24 cellular contexts compared by ENCODE assay signal in the genomic region with DNA sequence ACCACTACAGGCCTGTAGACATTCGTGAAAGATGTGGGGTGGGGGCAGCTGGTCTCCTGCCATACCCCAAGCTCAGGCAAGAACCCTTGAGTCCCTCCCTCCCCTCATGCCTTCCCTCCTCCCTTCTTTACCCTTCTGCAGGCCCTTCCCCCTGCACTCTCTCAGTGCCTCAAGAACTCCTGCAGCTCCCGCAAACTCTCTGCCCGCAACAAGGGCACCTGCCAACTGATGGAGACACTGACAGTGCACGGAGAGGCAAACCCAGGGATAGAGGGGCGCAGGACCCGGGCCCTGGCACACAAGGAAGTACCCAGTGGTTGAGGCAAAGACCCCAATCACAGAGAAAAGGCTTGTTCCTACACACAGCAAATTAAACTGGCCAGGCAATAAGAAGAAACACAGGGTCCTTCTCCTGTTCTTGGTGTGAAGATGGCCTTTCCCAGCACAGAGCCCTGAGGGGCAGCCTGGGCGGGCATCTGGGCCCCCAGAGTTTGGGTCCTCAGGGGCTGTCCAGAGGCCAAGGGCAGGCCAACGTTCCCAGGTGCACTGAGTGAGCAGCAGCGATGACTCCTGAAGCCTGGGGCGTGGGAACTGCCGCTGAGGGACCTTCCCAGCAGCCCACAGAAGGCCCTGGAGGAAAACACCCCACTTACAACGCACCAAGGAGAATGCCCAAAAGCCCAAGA. TPM values are rescaled to one million over a fixed set of nuclear protein-coding genes. Genes with fewer than 3 reads are reported as not detected.
"Had no signal": no experiment of that assay in that cellular context is flagged by ENCODE, and none has a peak within 500 bp of the region (broad histone marks: within the 10 kb centered on the region; RNA-seq: fewer than 3 reads in every experiment).

No MANE protein-coding gene starts in this region.

- H3K9me3 Mint-ChIP-seq: activated naive CD4-positive, alpha-beta T cell treated with anti-CD3 and anti-CD28 coated beads, Interleukin-2, amount 50 U/mL, for 72 hours; activated T-cell treated with anti-CD3 and anti-CD28 coated beads, Interleukin-2, amount 50 U/mL, for 4 hours; T-cell had no signal

- H3K27ac Mint-ChIP-seq: activated CD4-positive, alpha-beta T cell treated with anti-CD3 and anti-CD28 coated beads for 36 hours; activated CD8-positive, alpha-beta T cell treated with anti-CD3 and anti-CD28 coated beads, Interleukin-2, amount 10 ng/mL, durations not matched to agents 7 days and 5 days; activated naive CD4-positive, alpha-beta T cell treated with anti-CD3 and anti-CD28 coated beads, Interleukin-2, amount 50 U/mL, for 72 hours; T-cell had no signal

- H3K4me1 ChIP-seq: Peyer's patch had no signal

- H3K4me1 Mint-ChIP-seq: activated CD4-positive, alpha-beta T cell treated with anti-CD3 and anti-CD28 coated beads for 36 hours; T-cell had no signal

- H3K36me3 Mint-ChIP-seq: activated naive CD4-positive, alpha-beta T cell treated with anti-CD3 and anti-CD28 coated beads, Interleukin-2, amount 50 U/mL, for 72 hours; T-cell had no signal

- H3K4me3 ChIP-seq: K562, Peyer's patch had no signal

- ATAC-seq: activated CD4-positive, alpha-beta T cell treated with anti-CD3 and anti-CD28 coated beads for 36 hours; activated CD8-positive, alpha-beta T cell treated with anti-CD3 and anti-CD28 coated beads, Interleukin-2, amount 10 ng/mL, durations not matched to agents 7 days and 5 days; activated naive CD4-positive, alpha-beta T cell treated with anti-CD3 and anti-CD28 coated beads, Interleukin-2, amount 50 U/mL, for 72 hours had no signal

- FAIRE-seq: K562 had no signal

- H3K4me3 Mint-ChIP-seq: activated CD4-positive, alpha-beta T cell treated with anti-CD3 and anti-CD28 coated beads for 36 hours; activated CD8-positive, alpha-beta T cell treated with anti-CD3 and anti-CD28 coated beads, Interleukin-2, amount 10 ng/mL, durations not matched to agents 7 days and 5 days; activated T-cell treated with anti-CD3 and anti-CD28 coated beads, Interleukin-2, amount 50 U/mL, for 4 hours; T-cell had no signal

- H3K27ac ChIP-seq: Peyer's patch, RWPE1 had no signal

- H3K36me3 ChIP-seq: Peyer's patch had no signal

- DNase-seq: activated CD4-positive, alpha-beta T cell treated with anti-CD3 and anti-CD28 coated beads for 36 hours; activated CD8-positive, alpha-beta T cell treated with anti-CD3 and anti-CD28 coated beads, Interleukin-2, amount 10 ng/mL, durations not matched to agents 7 days and 5 days; activated effector memory CD4-positive, alpha-beta T cell treated with anti-CD3 and anti-CD28 coated beads, Interleukin-2, amount 50 U/mL, for 16 hours; activated naive CD4-positive, alpha-beta T cell treated with Interleukin-2 at 50 U/mL for 16 hours; activated T-cell treated with anti-CD3 and anti-CD28 coated beads, Interleukin-2, amount 50 U/mL, for 4 hours; caudate nucleus; Karpas-422; MM.1S; NCI-H1105; NCI-H1436; NCI-H1694 treated with DMSO at 0.1 percent for 48 hours; NCI-H2029 treated with DMSO at 0.1 percent for 48 hours; NCI-H510A treated with DMSO at 0.1 percent for 48 hours; NCI-H69; Peyer's patch; SHP77 treated with DMSO at 0.1 percent for 48 hours; T-cell; T-helper 2 cell had no signal

- H3K9me3 ChIP-seq: Peyer's patch had no signal

- H3K27me3 ChIP-seq: Peyer's patch had no signal

RNA-seq across cellular contexts. Expression of gene TEKT4, which starts 1.6 kb away (rescaled TPM):
- total RNA-seq: activated CD4-positive, alpha-beta T cell treated with anti-CD3 and anti-CD28 coated beads for 36 hours; activated CD8-positive, alpha-beta T cell treated with anti-CD3 and anti-CD28 coated beads, Interleukin-2, amount 10 ng/mL, durations not matched to agents 7 days and 5 days; activated naive CD4-positive, alpha-beta T cell treated with anti-CD3 and anti-CD28 coated beads, Interleukin-2, amount 50 U/mL, for 72 hours; activated T-cell treated with anti-CD3 and anti-CD28 coated beads, Interleukin-2, amount 50 U/mL, for 4 hours; chondrocyte; Peyer's patch; SK-MEL-5; T-cell had no signal
- polyA plus RNA-seq: adipose tissue had no signal
